Comparison of ENCODE assay signal across 8 cellular contexts in genomic region chr18:3012920-3013810, GRCh38. TPM values are rescaled to one million over a fixed set of nuclear protein-coding genes. Genes with fewer than 3 reads are reported as not detected.
DNase-seq lines count a peak whose midpoint lies in the region; ATAC-seq and TF ChIP-seq lines count a peak whose summit lies in the region.

A gene with protein sequence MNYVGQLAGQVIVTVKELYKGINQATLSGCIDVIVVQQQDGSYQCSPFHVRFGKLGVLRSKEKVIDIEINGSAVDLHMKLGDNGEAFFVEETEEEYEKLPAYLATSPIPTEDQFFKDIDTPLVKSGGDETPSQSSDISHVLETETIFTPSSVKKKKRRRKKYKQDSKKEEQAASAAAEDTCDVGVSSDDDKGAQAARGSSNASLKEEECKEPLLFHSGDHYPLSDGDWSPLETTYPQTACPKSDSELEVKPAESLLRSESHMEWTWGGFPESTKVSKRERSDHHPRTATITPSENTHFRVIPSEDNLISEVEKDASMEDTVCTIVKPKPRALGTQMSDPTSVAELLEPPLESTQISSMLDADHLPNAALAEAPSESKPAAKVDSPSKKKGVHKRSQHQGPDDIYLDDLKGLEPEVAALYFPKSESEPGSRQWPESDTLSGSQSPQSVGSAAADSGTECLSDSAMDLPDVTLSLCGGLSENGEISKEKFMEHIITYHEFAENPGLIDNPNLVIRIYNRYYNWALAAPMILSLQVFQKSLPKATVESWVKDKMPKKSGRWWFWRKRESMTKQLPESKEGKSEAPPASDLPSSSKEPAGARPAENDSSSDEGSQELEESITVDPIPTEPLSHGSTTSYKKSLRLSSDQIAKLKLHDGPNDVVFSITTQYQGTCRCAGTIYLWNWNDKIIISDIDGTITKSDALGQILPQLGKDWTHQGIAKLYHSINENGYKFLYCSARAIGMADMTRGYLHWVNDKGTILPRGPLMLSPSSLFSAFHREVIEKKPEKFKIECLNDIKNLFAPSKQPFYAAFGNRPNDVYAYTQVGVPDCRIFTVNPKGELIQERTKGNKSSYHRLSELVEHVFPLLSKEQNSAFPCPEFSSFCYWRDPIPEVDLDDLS (minus strand): TSS chr18:3013144. CDS start chr18:2960840, 52,304 bp downstream.

- DNase-seq in NCI-H526 (lab: John Stamatoyannopoulos, UW) (peak; percentile 58 to 95), colonic mucosa (peak; percentile 100), kidney tubule cell (ENCODE audit: low spot score) (peak; percentile 98)
- DNase-seq in activated CD4-positive, alpha-beta T cell treated with anti-CD3 and anti-CD28 coated beads for 48 hours = peak; percentile 97
- peak; percentile 87 to 92 for DNase-seq in stimulated activated CD4-positive, alpha-beta T cell treated with anti-CD3 and anti-CD28 coated beads, Interleukin-1b, Interleukin-23, amount 100 ng/mL, for 1 hour (ENCODE audit: low read depth in 2 of 2)

- H3K27me3 ChIP-seq in BLaER1 (no peaks in the 10 kb centered on the region), colonic mucosa (no peaks in the 10 kb centered on the region)

- H3K4me2 ChIP-seq in BLaER1 = peak within 1 kb of the TSS; percentile 89

- H3K9me3 ChIP-seq in BLaER1 (no peaks in the 10 kb centered on the region), colonic mucosa (no peaks in the 10 kb centered on the region)

- peaks cover 27% of the 10 kb centered on the region for H4K20me1 ChIP-seq in BLaER1

- H3K4me3 ChIP-seq in BLaER1 (peak within 1 kb of the TSS; percentile 93), colonic mucosa (peak within 1 kb of the TSS; percentile 73)

- no peak for TF ChIP-seq CTCF in colonic mucosa (IDR thresholded peaks at IDR 0.05)

- peaks cover 75% of the 10 kb centered on the region for H3K4me1 ChIP-seq in BLaER1
- no peaks in the 10 kb centered on the region for H3K4me1 ChIP-seq in colonic mucosa

- ATAC-seq in GM19328 (IDR thresholded peaks at IDR 0.05; ENCODE audit: unreplicated experiment) = peak; percentile 78
- peak; percentile 83 for ATAC-seq in HG03469 (IDR thresholded peaks at IDR 0.05; ENCODE audit: unreplicated experiment)

- H3K9ac ChIP-seq in BLaER1 (peak within 1 kb of the TSS; percentile 92), colonic mucosa (ENCODE audit: low read depth in 2 of 2, low read length in 2 of 2) (peak within 1 kb of the TSS; percentile 81 to 92)

- H3K27ac ChIP-seq in BLaER1 = peak within 1 kb of the TSS; percentile 91
- peak within 1 kb of the TSS; percentile 94 for H3K27ac ChIP-seq in colonic mucosa

- intact Hi-C loops in colonic mucosa (cut with DNase I) = loop anchor here (10.0 kb wide), 1 partner anchor 232 kb away; the partner anchor contains the start of gene MYL12A

- H3K36me3 ChIP-seq in BLaER1 (peaks cover 36% of the 10 kb centered on the region), colonic mucosa (no peaks in the 10 kb centered on the region)

RNA-seq across cellular contexts. Expression of the gene that starts here (rescaled TPM):
- 10 to 100 TPM; 23.6 to 59.0 TPM for total RNA-seq in colonic mucosa

Comparison
In these comparisons a context has a peak if more than half of its experiments do, and no peak if none do; other contexts are left out.
1. Peak in every context shown above with its lines: DNase-seq, ATAC-seq, H3K4me3 ChIP-seq and H3K27ac ChIP-seq.